8 cellular contexts compared by ENCODE assay signal in genomic region chr5:109691248-109691574, GRCh38. TPM values are rescaled to one million over a fixed set of nuclear protein-coding genes. Genes with fewer than 3 reads are reported as not detected.
DNase-seq lines count a peak whose midpoint lies in the region; ATAC-seq, FAIRE-seq and TF ChIP-seq lines count a peak whose summit lies in the region.

No MANE protein-coding gene starts in this region.

- peaks cover 37 to 57% (median 39%) of the 10 kb centered on the region in 4 donors for H3K4me1 Mint-ChIP-seq in CD4-positive, CD25-positive, alpha-beta regulatory T cell
- H3K4me1 Mint-ChIP-seq in chondrocyte (ENCODE audit: low read depth), result peaks cover 53% of the 10 kb centered on the region
- peaks cover 30 to 59% (median 53%) of the 10 kb centered on the region in 4 donors for H3K4me1 Mint-ChIP-seq in naive thymus-derived CD8-positive, alpha-beta T cell

- H2AFZ ChIP-seq in Loucy (ENCODE audit: low read length), result no peak overlapping the region

- H3K79me2 ChIP-seq in Loucy (ENCODE audit: insufficient read depth, low read length), result peaks cover 61% of the 10 kb centered on the region

- TF ChIP-seq CTCF in Loucy (conservative IDR thresholded peaks at IDR 0.05; ENCODE audit: low read length) (0 out of 2 replicates have a peak, but pooled peaks have one; percentile 6), chondrocyte (IDR thresholded peaks at IDR 0.05) (peak; percentile 64)

- peak overlapping the region; percentile 97 for H3K4me3 ChIP-seq in CD4-positive, CD25-positive, alpha-beta regulatory T cell (ENCODE audit: low read depth, low read length)
- peak overlapping the region; percentile 90 for H3K4me3 ChIP-seq in Loucy (ENCODE audit: low read length, poor library complexity, severe bottlenecking)

- H3K9me3 ChIP-seq in CD4-positive, CD25-positive, alpha-beta regulatory T cell (ENCODE audit: control insufficient read depth in 2 of 2, low read length in 2 of 2), result peaks cover 4 to 5% of the 10 kb centered on the region in 2 experiments
- H3K9me3 ChIP-seq in Loucy (ENCODE audit: insufficient read depth, low read depth, low read length), result no peaks in the 10 kb centered on the region

- H3K9ac ChIP-seq in Loucy (ENCODE audit: low read depth, low read length, poor library complexity, severe bottlenecking), result peak overlapping the region; percentile 87

- peak overlapping the region; percentile 93 for H3K27ac ChIP-seq in CD4-positive, CD25-positive, alpha-beta regulatory T cell (ENCODE audit: insufficient read depth, low read length, poor library complexity, severe bottlenecking)

- peak in 1 of 3 donors; percentile 70 for DNase-seq in CD4-positive, CD25-positive, alpha-beta regulatory T cell
- DNase-seq in chondrocyte (ENCODE audit: low spot score) (no peak), amygdala (lab: John Stamatoyannopoulos, UW) (no peak), pons (ENCODE audit: low spot score) (no peak), H54 (ENCODE audit: insufficient read length, low spot score) (no peak)
- DNase-seq in naive thymus-derived CD8-positive, alpha-beta T cell, result no peak

- ATAC-seq in CD4-positive, CD25-positive, alpha-beta regulatory T cell (ENCODE audit: low read depth in 2 of 2), result no peak
- peak; percentile 6 to 11 for ATAC-seq in naive thymus-derived CD8-positive, alpha-beta T cell
- no peak for ATAC-seq in HG02588 (IDR thresholded peaks at IDR 0.05; ENCODE audit: unreplicated experiment)

- H3K9me3 Mint-ChIP-seq in CD4-positive, CD25-positive, alpha-beta regulatory T cell, result no peaks in the 10 kb centered on the region
- peaks cover 2% of the 10 kb centered on the region for H3K9me3 Mint-ChIP-seq in chondrocyte (ENCODE audit: low read depth)
- peaks cover 0 to 5% (median 0%) of the 10 kb centered on the region in 9 donors for H3K9me3 Mint-ChIP-seq in naive thymus-derived CD8-positive, alpha-beta T cell

- H3K9me2 ChIP-seq in Loucy (replicated peaks; ENCODE audit: low read depth, low read length), result no peaks in the 10 kb centered on the region

- FAIRE-seq in H54 (lab: Jason Lieb, UNC), result no peak

- POLR2A ChIA-PET in naive thymus-derived CD8-positive, alpha-beta T cell (lab: Charles Lee), result interaction anchor here (1.0 to 5.1 kb wide), 11 partner anchors 20 to 1309 kb away, joined by 3 to 61 read pairs (median 7); partner anchors contain the start of genes FBXL17 and PJA2

- H3K4me3 Mint-ChIP-seq in CD4-positive, CD25-positive, alpha-beta regulatory T cell, result peak overlapping the region; percentile 90 to 96 (median 92)
- peak overlapping the region; percentile 83 for H3K4me3 Mint-ChIP-seq in chondrocyte (ENCODE audit: unreplicated experiment)
- H3K4me3 Mint-ChIP-seq in naive thymus-derived CD8-positive, alpha-beta T cell, result peak overlapping the region; percentile 86 to 95 (median 92)

- no peaks in the 10 kb centered on the region for H3K36me3 ChIP-seq in CD4-positive, CD25-positive, alpha-beta regulatory T cell (ENCODE audit: control insufficient read depth, insufficient read depth, low read length)
- no peaks in the 10 kb centered on the region for H3K36me3 ChIP-seq in Loucy (ENCODE audit: insufficient read depth, low read length)

- H3K27me3 ChIP-seq in CD4-positive, CD25-positive, alpha-beta regulatory T cell (ENCODE audit: control insufficient read depth, insufficient read depth, low read length), result no peaks in the 10 kb centered on the region
- H3K27me3 ChIP-seq in Loucy (ENCODE audit: insufficient read depth, low read length, poor library complexity, severe bottlenecking), result no peaks in the 10 kb centered on the region

- H3K27me3 Mint-ChIP-seq in CD4-positive, CD25-positive, alpha-beta regulatory T cell, result no peaks in the 10 kb centered on the region
- no peaks in the 10 kb centered on the region for H3K27me3 Mint-ChIP-seq in chondrocyte (ENCODE audit: low read depth)
- no peaks in the 10 kb centered on the region for H3K27me3 Mint-ChIP-seq in naive thymus-derived CD8-positive, alpha-beta T cell

- H4K20me1 ChIP-seq in Loucy (ENCODE audit: insufficient read depth, low read length, poor library complexity, severe bottlenecking), result peaks cover 41% of the 10 kb centered on the region

- H3F3A ChIP-seq in Loucy (ENCODE audit: low read depth), result no peaks in the 10 kb centered on the region

- H3K4me1 ChIP-seq in CD4-positive, CD25-positive, alpha-beta regulatory T cell (ENCODE audit: control insufficient read depth, insufficient read depth, low read length, poor library complexity, severe bottlenecking), result peaks cover 51% of the 10 kb centered on the region
- peaks cover 23% of the 10 kb centered on the region for H3K4me1 ChIP-seq in Loucy (ENCODE audit: insufficient read depth, low read length, poor library complexity, severe bottlenecking)

- TF ChIP-seq POLR2A in H54 (IDR thresholded peaks at IDR 0.05; ENCODE audit: low read depth, low read length), result no peak

- H3K27ac Mint-ChIP-seq in CD4-positive, CD25-positive, alpha-beta regulatory T cell, result peak overlapping the region; percentile 91 to 93 (median 92)
- peak overlapping the region; percentile 84 for H3K27ac Mint-ChIP-seq in chondrocyte (ENCODE audit: unreplicated experiment)
- peak overlapping the region; percentile 89 to 96 (median 93) for H3K27ac Mint-ChIP-seq in naive thymus-derived CD8-positive, alpha-beta T cell

- peak overlapping the region; percentile 93 for H3K4me2 ChIP-seq in Loucy (ENCODE audit: low read depth, low read length, poor library complexity, severe bottlenecking)

- H3K36me3 Mint-ChIP-seq in CD4-positive, CD25-positive, alpha-beta regulatory T cell, result peaks cover 2% of the 10 kb centered on the region
- H3K36me3 Mint-ChIP-seq in chondrocyte (ENCODE audit: low read depth), result no peaks in the 10 kb centered on the region
- H3K36me3 Mint-ChIP-seq in naive thymus-derived CD8-positive, alpha-beta T cell, result no peaks in the 10 kb centered on the region

RNA-seq across cellular contexts. Expression of gene MAN2A1, which starts 1.5 kb away (rescaled TPM):
- 71.5 TPM for total RNA-seq in CD4-positive, CD25-positive, alpha-beta regulatory T cell
- polyA plus RNA-seq in CD4-positive, CD25-positive, alpha-beta regulatory T cell, result 10 to 100 TPM; 20.7 to 26.5 (median 21.2) TPM
- total RNA-seq in chondrocyte, result 75.0 to 144 TPM (median 75.7 TPM) in 3 replicates
- total RNA-seq in naive thymus-derived CD8-positive, alpha-beta T cell, result 10 to 100 TPM; 80.3 to 83.9 TPM
- polyA plus RNA-seq in naive thymus-derived CD8-positive, alpha-beta T cell, result 10 to 100 TPM; 17.5 to 20.7 (median 20.2) TPM

Comparison
In these comparisons a context has a peak if more than half of its experiments do, and no peak if none do; other contexts are left out.
1. ATAC-seq: peak in naive thymus-derived CD8-positive, alpha-beta T cell (2 of 2); none in CD4-positive, CD25-positive, alpha-beta regulatory T cell (0 of 2) and HG02588 (single experiment).
2. Peak in every context shown above with its lines, with median percentiles within 50 percentile points of each other: H3K27ac Mint-ChIP-seq and H3K4me3 Mint-ChIP-seq.